In genomic region chr15:100900895-100901169, GRCh38 we compare ENCODE assay signal across 18 cellular contexts. TPM values are rescaled to one million over a fixed set of nuclear protein-coding genes. Genes with fewer than 3 reads are reported as not detected.
"Had no signal": no experiment of that assay in that cellular context is flagged by ENCODE, and none has a peak within 500 bp of the region (broad histone marks: within the 10 kb centered on the region; RNA-seq: fewer than 3 reads in every experiment).

No MANE protein-coding gene starts in this region.

- H3K27ac ChIP-seq: brain microvascular endothelial cell had no signal

- H3K9me3 ChIP-seq: testis had no signal

- DNase-seq: activated CD4-positive, alpha-beta memory T cell treated with anti-CD3 and anti-CD28 coated beads for 36 hours; activated gamma-delta T cell; activated T-cell treated with anti-CD3 and anti-CD28 coated beads, Interleukin-2, amount 50 U/mL, for 48 hours; amygdala; brain microvascular endothelial cell; cerebellar nuclear complex; effector memory CD8-positive, alpha-beta T cell; foreskin fibroblast; left cardiac atrium; posterior cingulate gyrus; stimulated activated CD4-positive, alpha-beta T cell treated with anti-CD3 and anti-CD28 coated beads, Interleukin-2, amount 100 ng/mL, for 48 hours; T-cell; T1000 had no signal

- H3K4me3 Mint-ChIP-seq: activated CD4-positive, alpha-beta memory T cell treated with anti-CD3 and anti-CD28 coated beads for 36 hours; activated naive CD8-positive, alpha-beta T cell; dendritic cell treated with granulocyte-macrophage colony-stimulating factor and Interleukin-4, amounts not matched to agents 40 ng/mL and 50 ng/mL, for 4 days; effector memory CD8-positive, alpha-beta T cell; stimulated activated naive CD8-positive, alpha-beta T cell treated with anti-CD3 and anti-CD28 coated beads, Interleukin-15, Interleukin-2, amounts not matched to agents 100 ng/mL and 50 ng/mL, for 24 hours; T-cell had no signal

- H3K9me3 Mint-ChIP-seq: activated CD4-positive, alpha-beta memory T cell treated with anti-CD3 and anti-CD28 coated beads for 36 hours; dendritic cell treated with granulocyte-macrophage colony-stimulating factor and Interleukin-4, amounts not matched to agents 40 ng/mL and 50 ng/mL, for 4 days; effector memory CD8-positive, alpha-beta T cell; stimulated activated naive CD8-positive, alpha-beta T cell treated with anti-CD3 and anti-CD28 coated beads, Interleukin-15, Interleukin-2, amounts not matched to agents 100 ng/mL and 50 ng/mL, for 24 hours; T-cell had no signal

- H3K27me3 ChIP-seq: brain microvascular endothelial cell, testis had no signal

- H3K36me3 ChIP-seq: brain microvascular endothelial cell had no signal

- H3K4me3 ChIP-seq: lung, testis had no signal

- H3K36me3 Mint-ChIP-seq: activated CD4-positive, alpha-beta memory T cell treated with anti-CD3 and anti-CD28 coated beads for 36 hours; activated naive CD8-positive, alpha-beta T cell; T-cell had no signal

- H3K27ac Mint-ChIP-seq: activated CD4-positive, alpha-beta memory T cell treated with anti-CD3 and anti-CD28 coated beads for 36 hours; activated naive CD8-positive, alpha-beta T cell; dendritic cell treated with granulocyte-macrophage colony-stimulating factor and Interleukin-4, amounts not matched to agents 40 ng/mL and 50 ng/mL, for 4 days; effector memory CD8-positive, alpha-beta T cell; stimulated activated naive CD8-positive, alpha-beta T cell treated with anti-CD3 and anti-CD28 coated beads, Interleukin-15, Interleukin-2, amounts not matched to agents 100 ng/mL and 50 ng/mL, for 24 hours; T-cell had no signal

- H3K27me3 Mint-ChIP-seq: activated naive CD8-positive, alpha-beta T cell had no signal

- ATAC-seq: effector memory CD8-positive, alpha-beta T cell; left cardiac atrium; T-cell had no signal

RNA-seq across cellular contexts. Expression of gene ALDH1A3, which starts 21.2 kb away (rescaled TPM):
- total RNA-seq: activated CD4-positive, alpha-beta memory T cell treated with anti-CD3 and anti-CD28 coated beads for 36 hours had no signal
